23 cellular contexts compared by ENCODE assay signal in the genomic region with DNA sequence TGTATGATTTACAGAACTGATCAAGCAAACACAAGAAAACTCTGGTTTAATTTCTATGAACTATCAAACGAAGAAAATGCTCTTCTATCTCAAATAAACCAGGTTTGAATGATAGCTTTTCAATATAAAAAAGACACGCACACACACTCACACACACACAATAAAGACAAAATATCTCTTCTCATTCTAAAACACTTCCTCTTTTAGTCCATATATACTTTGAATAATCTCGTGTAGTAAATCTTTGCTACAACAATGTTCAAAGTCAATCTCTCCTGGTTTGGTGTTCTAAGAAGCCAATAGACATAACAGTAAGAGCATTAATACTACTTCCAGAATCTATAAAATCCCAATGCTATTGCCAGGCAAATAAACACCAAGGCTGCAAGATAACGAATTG. TPM values are rescaled to one million over a fixed set of nuclear protein-coding genes. Genes with fewer than 3 reads are reported as not detected.
"Had no signal": no experiment of that assay in that cellular context is flagged by ENCODE, and none has a peak within 500 bp of the region (broad histone marks: within the 10 kb centered on the region; RNA-seq: fewer than 3 reads in every experiment).

No MANE protein-coding gene starts in this region.

- H3K9me3 ChIP-seq: breast epithelium, esophagus muscularis mucosa, right lobe of liver, testis had no signal

- H3K36me3 ChIP-seq: breast epithelium, esophagus muscularis mucosa, right lobe of liver had no signal

- H3K36me3 Mint-ChIP-seq: activated naive CD4-positive, alpha-beta T cell treated with anti-CD3 and anti-CD28 coated beads, Interleukin-2, amount 50 U/mL, for 72 hours had no signal

- H3K4me3 Mint-ChIP-seq: activated B cell treated with CpG ODN at 0.5 μM for 24 hours; activated CD8-positive, alpha-beta T cell treated with anti-CD3 and anti-CD28 coated beads for 36 hours; activated T-cell treated with anti-CD3 and anti-CD28 coated beads, Interleukin-2, amount 50 U/mL, for 4 hours; activated T-helper 17 cell treated with anti-CD3 and anti-CD28 coated beads, Interleukin-2, amount 50 U/mL, for 72 hours; endodermal cell; nephron had no signal

- H3K4me1 ChIP-seq: breast epithelium, esophagus muscularis mucosa, foreskin keratinocyte, right lobe of liver, testis had no signal

- ATAC-seq: activated CD8-positive, alpha-beta T cell treated with anti-CD3 and anti-CD28 coated beads for 36 hours; activated naive CD4-positive, alpha-beta T cell treated with anti-CD3 and anti-CD28 coated beads, Interleukin-2, amount 50 U/mL, for 72 hours; activated T-cell treated with anti-CD3 and anti-CD28 coated beads, Interleukin-2, amount 50 U/mL, for 4 hours; activated T-helper 17 cell treated with anti-CD3 and anti-CD28 coated beads, Interleukin-2, amount 50 U/mL, for 72 hours; foreskin keratinocyte; left cardiac atrium had no signal

- H3K4me3 ChIP-seq: breast epithelium, esophagus muscularis mucosa, right lobe of liver, testis had no signal

- H3K27me3 Mint-ChIP-seq: activated B cell treated with CpG ODN at 0.5 μM for 24 hours had no signal

- H3K4me1 Mint-ChIP-seq: activated B cell treated with CpG ODN at 0.5 μM for 24 hours; activated T-helper 17 cell treated with anti-CD3 and anti-CD28 coated beads, Interleukin-2, amount 50 U/mL, for 72 hours; nephron had no signal

- FAIRE-seq: urothelium cell line had no signal

- H3K27me3 ChIP-seq: breast epithelium, esophagus muscularis mucosa, foreskin keratinocyte, right lobe of liver, testis had no signal

- DNase-seq: activated B cell treated with CpG ODN at 0.5 μM for 24 hours; activated CD4-positive, alpha-beta T cell treated with anti-CD3 and anti-CD28 coated beads, Interleukin-2, amount 50 U/mL, for 1 hour; activated CD8-positive, alpha-beta T cell treated with anti-CD3 and anti-CD28 coated beads for 36 hours; activated T-cell treated with anti-CD3 and anti-CD28 coated beads, Interleukin-2, amount 50 U/mL, for 4 hours; central memory CD4-positive, alpha-beta T cell; endodermal cell; foreskin keratinocyte; left cardiac atrium; mammary epithelial cell; posterior cingulate gyrus; right lobe of liver; stimulated activated CD4-positive, alpha-beta T cell treated with anti-CD3 and anti-CD28 coated beads, Interleukin-2, amount 100 ng/mL, for 48 hours; stimulated activated naive CD4-positive, alpha-beta T cell treated with Interleukin-2 at 50 U/mL for 16 hours; T1000; testis; trophoblast cell had no signal

- H3K9me3 Mint-ChIP-seq: activated B cell treated with CpG ODN at 0.5 μM for 24 hours; activated CD8-positive, alpha-beta T cell treated with anti-CD3 and anti-CD28 coated beads for 36 hours; activated naive CD4-positive, alpha-beta T cell treated with anti-CD3 and anti-CD28 coated beads, Interleukin-2, amount 50 U/mL, for 72 hours; activated T-cell treated with anti-CD3 and anti-CD28 coated beads, Interleukin-2, amount 50 U/mL, for 4 hours; activated T-helper 17 cell treated with anti-CD3 and anti-CD28 coated beads, Interleukin-2, amount 50 U/mL, for 72 hours; endodermal cell; nephron had no signal

- H3K27ac ChIP-seq: breast epithelium, esophagus muscularis mucosa, foreskin keratinocyte, right lobe of liver, testis had no signal

- H3K27ac Mint-ChIP-seq: activated B cell treated with CpG ODN at 0.5 μM for 24 hours; activated CD8-positive, alpha-beta T cell treated with anti-CD3 and anti-CD28 coated beads for 36 hours; activated naive CD4-positive, alpha-beta T cell treated with anti-CD3 and anti-CD28 coated beads, Interleukin-2, amount 50 U/mL, for 72 hours; activated T-helper 17 cell treated with anti-CD3 and anti-CD28 coated beads, Interleukin-2, amount 50 U/mL, for 72 hours; endodermal cell; nephron had no signal

RNA-seq across cellular contexts. Expression of gene CXCL2, which starts 13.3 kb away (rescaled TPM):
- total RNA-seq: activated CD8-positive, alpha-beta T cell treated with anti-CD3 and anti-CD28 coated beads for 36 hours; activated naive CD4-positive, alpha-beta T cell treated with anti-CD3 and anti-CD28 coated beads, Interleukin-2, amount 50 U/mL, for 72 hours had no signal

RNA-seq across cellular contexts. Expression of gene CXCL3, which starts 47.2 kb away (rescaled TPM):
- total RNA-seq: activated B cell treated with CpG ODN at 0.5 μM for 24 hours; activated CD8-positive, alpha-beta T cell treated with anti-CD3 and anti-CD28 coated beads for 36 hours; activated naive CD4-positive, alpha-beta T cell treated with anti-CD3 and anti-CD28 coated beads, Interleukin-2, amount 50 U/mL, for 72 hours; activated T-helper 17 cell treated with anti-CD3 and anti-CD28 coated beads, Interleukin-2, amount 50 U/mL, for 72 hours; skeletal muscle tissue had no signal
